Comparison of ENCODE assay signal across 14 cellular contexts in genomic region chr4:21656832-21657231, GRCh38.
DNase-seq lines count a peak whose midpoint lies in the region; ATAC-seq and TF ChIP-seq lines count a peak whose summit lies in the region.
"Had no signal": no experiment of that assay in that cellular context is flagged by ENCODE, and none has a peak within 500 bp of the region (broad histone marks: within the 10 kb centered on the region; RNA-seq: fewer than 3 reads in every experiment).

No MANE protein-coding gene starts in this region.

- no TSS peak for BruUV-seq in PC-3 (replicated peaks; lab: Mats Ljungman, UMichigan)

- CTCF ChIA-PET in PC-3 (lab: Charles Lee), result no interaction called here

- DNase-seq in EL (peak; percentile 82), PC-3 (peak; percentile 40), epidermal melanocyte (ENCODE audit: insufficient read length, low spot score) (peak; percentile 21), kidney tubule cell (ENCODE audit: low spot score) (peak; percentile 92)
- DNase-seq in stimulated activated naive CD8-positive, alpha-beta T cell treated with anti-CD3 and anti-CD28 coated beads, Interleukin-15, Interleukin-2, amounts not matched to agents 100 U/mL and 50 U/mL, for 24 hours, result no peak
- DNase-seq: aorta, erythroblast, SHP77 treated with DMSO at 0.1 percent for 48 hours, WERI-Rb-1 had no signal

- no peak overlapping the region for H3K4me2 ChIP-seq in PC-3 (ENCODE audit: low read length)

- no peaks in the 10 kb centered on the region for H3F3A ChIP-seq in PC-3 (ENCODE audit: low read length, unreplicated experiment)

- POLR2A ChIA-PET in PC-3 (lab: Charles Lee; ENCODE audit: unreplicated experiment), result no interaction called here

- H3K79me2 ChIP-seq in PC-3 (ENCODE audit: low read length), result no peaks in the 10 kb centered on the region

- intact Hi-C loops in PC-3 (cut with micrococcal nuclease), result no loop called here

- no peaks in the 10 kb centered on the region for H4K20me1 ChIP-seq in PC-3 (ENCODE audit: low read length)

- no peak overlapping the region for H3K4me3 ChIP-seq in PC-3 (ENCODE audit: low read length)
- H3K4me3 ChIP-seq: lung had no signal

- ATAC-seq in PC-3 (no peak), GM21528 (IDR thresholded peaks at IDR 0.05; ENCODE audit: low FRiP score, unreplicated experiment) (no peak), GM21526 (IDR thresholded peaks at IDR 0.05; ENCODE audit: low FRiP score, unreplicated experiment) (no peak), HG03159 (IDR thresholded peaks at IDR 0.05; ENCODE audit: unreplicated experiment) (no peak)
- ATAC-seq in stimulated activated naive CD8-positive, alpha-beta T cell treated with anti-CD3 and anti-CD28 coated beads, Interleukin-15, Interleukin-2, amounts not matched to agents 100 U/mL and 50 U/mL, for 24 hours, result no peak

- H3K27ac ChIP-seq in PC-3 (ENCODE audit: low read length), result no peak overlapping the region
- H3K27ac ChIP-seq: C4-2B, WERI-Rb-1 had no signal

- no peak for TF ChIP-seq CTCF in PC-3 (conservative IDR thresholded peaks at IDR 0.05; ENCODE audit: low read depth, low read length)

- no peak overlapping the region for H3K9ac ChIP-seq in PC-3 (ENCODE audit: low read length)

- H3K9me3 ChIP-seq in PC-3 (ENCODE audit: low read length), result no peaks in the 10 kb centered on the region

- no peak overlapping the region for H2AFZ ChIP-seq in PC-3 (ENCODE audit: low read length)

- H3K27me3 ChIP-seq in PC-3 (ENCODE audit: low read length), result no peaks in the 10 kb centered on the region

- no peaks in the 10 kb centered on the region for H3K4me1 ChIP-seq in PC-3 (ENCODE audit: insufficient read depth, low read length)

- H3K36me3 ChIP-seq in PC-3 (ENCODE audit: low read depth, low read length), result no peaks in the 10 kb centered on the region
- H3K36me3 ChIP-seq: WERI-Rb-1 had no signal

- no peaks in the 10 kb centered on the region for H3K9me2 ChIP-seq in PC-3 (replicated peaks; ENCODE audit: low read length)
